Comparison of ENCODE assay signal across 24 cellular contexts in genomic region chr9:3858961-3859360, GRCh38.
DNase-seq lines count a peak whose midpoint lies in the region; ATAC-seq, FAIRE-seq and TF ChIP-seq lines count a peak whose summit lies in the region.
"Had no signal": no experiment of that assay in that cellular context is flagged by ENCODE, and none has a peak within 500 bp of the region (broad histone marks: within the 10 kb centered on the region; RNA-seq: fewer than 3 reads in every experiment).

No MANE protein-coding gene starts in this region.

- 93 to 94% methylated on average over 1 of the region's 1 CpG for WGBS in sigmoid colon, 2 donors

- DNase-seq in H54 (ENCODE audit: insufficient read length, low spot score) (no peak), NCI-H460 (ENCODE audit: extremely low read depth, low read depth) (peak; percentile 52), choroid plexus epithelial cell (ENCODE audit: low read depth) (peak; percentile 43), myocyte (ENCODE audit: low read depth) (peak; percentile 22), NCI-H2227 treated with DMSO at 0.1 percent for 48 hours (lab: John Stamatoyannopoulos, UW) (no peak), substantia nigra (lab: John Stamatoyannopoulos, UW) (no peak), sigmoid colon (no peak)
- DNase-seq: activated CD4-positive, alpha-beta memory T cell treated with anti-CD3 and anti-CD28 coated beads, Interleukin-2, amount 10 ng/mL, durations not matched to agents 7 days and 5 days; CD8-positive, alpha-beta memory T cell; cortex of kidney; endodermal cell; MG63; NCI-H1417; NCI-H2081; NCI-H345; NCI-H82; SHP77; stimulated activated CD4-positive, alpha-beta T cell treated with anti-CD3 and anti-CD28 coated beads, Interleukin-1b, Interleukin-23, amount 100 ng/mL, for 48 hours; upper lobe of left lung had no signal

- H3K9me3 ChIP-seq in sigmoid colon = no peaks in the 10 kb centered on the region
- H3K9me3 ChIP-seq: MG63, neutrophil, upper lobe of left lung had no signal

- no peaks in the 10 kb centered on the region for H3K4me1 ChIP-seq in sigmoid colon
- H3K4me1 ChIP-seq: upper lobe of left lung had no signal

- intact Hi-C loops in sigmoid colon (cut with DNase I) = no loop called here

- no peak for TF ChIP-seq CTCF in choroid plexus epithelial cell (conservative IDR thresholded peaks at IDR 0.05; ENCODE audit: low read depth, low read length)
- TF ChIP-seq CTCF in sigmoid colon (IDR thresholded peaks at IDR 0.05) = no peak

- no peak for TF ChIP-seq EP300 in sigmoid colon (IDR thresholded peaks at IDR 0.05)

- H3K27ac ChIP-seq in substantia nigra (ENCODE audit: low read depth, low read length, poor library complexity, severe bottlenecking) (no peak overlapping the region), sigmoid colon (no peak overlapping the region)
- H3K27ac ChIP-seq: neutrophil, skin epidermis, upper lobe of left lung had no signal

- H3K36me3 ChIP-seq in sigmoid colon = no peaks in the 10 kb centered on the region
- H3K36me3 ChIP-seq: MG63, neutrophil, upper lobe of left lung had no signal

- TF ChIP-seq POLR2A in H54 (IDR thresholded peaks at IDR 0.05; ENCODE audit: low read depth, low read length) = no peak
- no peak for TF ChIP-seq POLR2A in sigmoid colon (IDR thresholded peaks at IDR 0.05)

- H3K4me3 ChIP-seq in choroid plexus epithelial cell (ENCODE audit: low read depth, low read length) (no peak overlapping the region), sigmoid colon (no peak overlapping the region)
- H3K4me3 ChIP-seq: MG63, skin epidermis, upper lobe of left lung had no signal

- no peaks in the 10 kb centered on the region for H3K27me3 ChIP-seq in sigmoid colon
- H3K27me3 ChIP-seq: MG63, upper lobe of left lung had no signal

- FAIRE-seq in H54 (lab: Jason Lieb, UNC) = peak; percentile 67
- FAIRE-seq: GM12891 had no signal

- no peak for ATAC-seq in HG03521 (IDR thresholded peaks at IDR 0.05; ENCODE audit: unreplicated experiment)
- ATAC-seq: activated CD4-positive, CD25-positive, alpha-beta regulatory T cell treated with anti-CD3 and anti-CD28 coated beads, Interleukin-2, amount 50 U/mL, for 24 hours had no signal

Comparison
In these comparisons a context has a peak if more than half of its experiments do, and no peak if none do; other contexts are left out.
1. DNase-seq: peak in NCI-H460 (single experiment), choroid plexus epithelial cell (single experiment) and myocyte (single experiment); none in H54 (single experiment), NCI-H2227 treated with DMSO at 0.1 percent for 48 hours (single experiment), substantia nigra (0 of 49) and sigmoid colon (single experiment).